21 cellular contexts compared by ENCODE assay signal in genomic region chr11:102194257-102194656, GRCh38.
"Had no signal": no experiment of that assay in that cellular context is flagged by ENCODE, and none has a peak within 500 bp of the region (broad histone marks: within the 10 kb centered on the region; RNA-seq: fewer than 3 reads in every experiment).

No MANE protein-coding gene starts in this region.

- H3K9me3 Mint-ChIP-seq: activated CD4-positive, alpha-beta memory T cell treated with anti-CD3 and anti-CD28 coated beads, Interleukin-2, amount 10 ng/mL, durations not matched to agents 7 days and 5 days; activated naive CD8-positive, alpha-beta T cell treated with anti-CD3 and anti-CD28 coated beads, Interleukin-2, amount 50 U/mL, for 24 hours; activated T-helper 1 cell treated with anti-CD3 and anti-CD28 coated beads, Interleukin-12 subunit alpha, Interleukin-12 subunit beta, Interleukin-2, Interleukin-4 antibody, amounts not matched to agents 30 ng/mL and 10 ng/mL and 1 ng/mL, durations not matched to agents 14 hours and 24 hours and 36 hours; stimulated activated naive CD8-positive, alpha-beta T cell treated with anti-CD3 and anti-CD28 coated beads, Interleukin-15, Interleukin-2, amounts not matched to agents 100 ng/mL and 50 ng/mL, for 24 hours; T-helper 1 cell treated with Interleukin-12 subunit alpha and Interleukin-12 subunit beta and Interleukin-4 antibody, amounts not matched to agents 30 μg/mL and 1 μg/mL, for 36 hours had no signal

- H3K4me1 Mint-ChIP-seq: activated B cell treated with CpG ODN at 0.5 μM for 24 hours; activated CD4-positive, alpha-beta memory T cell treated with anti-CD3 and anti-CD28 coated beads, Interleukin-2, amount 10 ng/mL, durations not matched to agents 7 days and 5 days; activated CD8-positive, alpha-beta memory T cell treated with anti-CD3 and anti-CD28 coated beads, Interleukin-2, amount 10 ng/mL, durations not matched to agents 7 days and 5 days; activated naive CD8-positive, alpha-beta T cell treated with anti-CD3 and anti-CD28 coated beads, Interleukin-2, amount 50 U/mL, for 24 hours; naive thymus-derived CD8-positive, alpha-beta T cell had no signal

- DNase-seq: activated B cell treated with CpG ODN at 0.5 μM for 24 hours; activated CD4-positive, alpha-beta memory T cell treated with anti-CD3 and anti-CD28 coated beads, Interleukin-2, amount 10 ng/mL, durations not matched to agents 7 days and 5 days; activated CD4-positive, alpha-beta T cell treated with anti-CD3 and anti-CD28 coated beads for 48 hours; activated CD8-positive, alpha-beta memory T cell treated with anti-CD3 and anti-CD28 coated beads, Interleukin-2, amount 10 ng/mL, durations not matched to agents 7 days and 5 days; activated naive CD4-positive, alpha-beta T cell treated with anti-CD3 and anti-CD28 coated beads, Interleukin-2, amount 50 U/mL, for 16 hours; activated naive CD8-positive, alpha-beta T cell treated with anti-CD3 and anti-CD28 coated beads, Interleukin-2, amount 50 U/mL, for 24 hours; cortex of kidney; hypothalamus; left ventricle myocardium superior; mammary epithelial cell; naive thymus-derived CD8-positive, alpha-beta T cell; stimulated activated CD4-positive, alpha-beta T cell treated with anti-CD3 and anti-CD28 coated beads, Interleukin-1b, Interleukin-23, amount 100 ng/mL, for 48 hours; substantia nigra; T1000 had no signal

- H3K27me3 ChIP-seq: tibial nerve had no signal

- H3K36me3 ChIP-seq: prostate gland had no signal

- H3K27ac Mint-ChIP-seq: activated B cell treated with CpG ODN at 0.5 μM for 24 hours; activated CD4-positive, alpha-beta memory T cell treated with anti-CD3 and anti-CD28 coated beads, Interleukin-2, amount 10 ng/mL, durations not matched to agents 7 days and 5 days; activated CD8-positive, alpha-beta memory T cell treated with anti-CD3 and anti-CD28 coated beads, Interleukin-2, amount 10 ng/mL, durations not matched to agents 7 days and 5 days; activated naive CD8-positive, alpha-beta T cell treated with anti-CD3 and anti-CD28 coated beads, Interleukin-2, amount 50 U/mL, for 24 hours; activated T-helper 1 cell treated with anti-CD3 and anti-CD28 coated beads, Interleukin-12 subunit alpha, Interleukin-12 subunit beta, Interleukin-2, Interleukin-4 antibody, amounts not matched to agents 30 ng/mL and 10 ng/mL and 1 ng/mL, durations not matched to agents 14 hours and 24 hours and 36 hours; mesothelial cell of epicardium; naive thymus-derived CD8-positive, alpha-beta T cell; stimulated activated naive CD8-positive, alpha-beta T cell treated with anti-CD3 and anti-CD28 coated beads, Interleukin-15, Interleukin-2, amounts not matched to agents 100 ng/mL and 50 ng/mL, for 24 hours; T-helper 1 cell treated with Interleukin-12 subunit alpha and Interleukin-12 subunit beta and Interleukin-4 antibody, amounts not matched to agents 30 μg/mL and 1 μg/mL, for 36 hours had no signal

- H3K4me3 ChIP-seq: prostate gland, tibial nerve had no signal

- H3K27ac ChIP-seq: epithelial cell of prostate, prostate gland had no signal

- ATAC-seq: activated CD8-positive, alpha-beta memory T cell treated with anti-CD3 and anti-CD28 coated beads, Interleukin-2, amount 10 ng/mL, durations not matched to agents 7 days and 5 days; activated naive CD8-positive, alpha-beta T cell treated with anti-CD3 and anti-CD28 coated beads, Interleukin-2, amount 50 U/mL, for 24 hours; left ventricle myocardium superior; naive thymus-derived CD8-positive, alpha-beta T cell had no signal

- H3K36me3 Mint-ChIP-seq: activated CD8-positive, alpha-beta memory T cell treated with anti-CD3 and anti-CD28 coated beads, Interleukin-2, amount 10 ng/mL, durations not matched to agents 7 days and 5 days; naive thymus-derived CD8-positive, alpha-beta T cell had no signal

- H3K9me3 ChIP-seq: prostate gland had no signal

- H3K4me1 ChIP-seq: prostate gland had no signal

- H3K4me3 Mint-ChIP-seq: activated B cell treated with CpG ODN at 0.5 μM for 24 hours; activated CD4-positive, alpha-beta memory T cell treated with anti-CD3 and anti-CD28 coated beads, Interleukin-2, amount 10 ng/mL, durations not matched to agents 7 days and 5 days; activated CD8-positive, alpha-beta memory T cell treated with anti-CD3 and anti-CD28 coated beads, Interleukin-2, amount 10 ng/mL, durations not matched to agents 7 days and 5 days; activated naive CD8-positive, alpha-beta T cell treated with anti-CD3 and anti-CD28 coated beads, Interleukin-2, amount 50 U/mL, for 24 hours; activated T-helper 1 cell treated with anti-CD3 and anti-CD28 coated beads, Interleukin-12 subunit alpha, Interleukin-12 subunit beta, Interleukin-2, Interleukin-4 antibody, amounts not matched to agents 30 ng/mL and 10 ng/mL and 1 ng/mL, durations not matched to agents 14 hours and 24 hours and 36 hours; mesothelial cell of epicardium; naive thymus-derived CD8-positive, alpha-beta T cell; stimulated activated naive CD8-positive, alpha-beta T cell treated with anti-CD3 and anti-CD28 coated beads, Interleukin-15, Interleukin-2, amounts not matched to agents 100 ng/mL and 50 ng/mL, for 24 hours; T-helper 1 cell treated with Interleukin-12 subunit alpha and Interleukin-12 subunit beta and Interleukin-4 antibody, amounts not matched to agents 30 μg/mL and 1 μg/mL, for 36 hours had no signal
